ENCODE assay signal across 27 cellular contexts in the genomic region with DNA sequence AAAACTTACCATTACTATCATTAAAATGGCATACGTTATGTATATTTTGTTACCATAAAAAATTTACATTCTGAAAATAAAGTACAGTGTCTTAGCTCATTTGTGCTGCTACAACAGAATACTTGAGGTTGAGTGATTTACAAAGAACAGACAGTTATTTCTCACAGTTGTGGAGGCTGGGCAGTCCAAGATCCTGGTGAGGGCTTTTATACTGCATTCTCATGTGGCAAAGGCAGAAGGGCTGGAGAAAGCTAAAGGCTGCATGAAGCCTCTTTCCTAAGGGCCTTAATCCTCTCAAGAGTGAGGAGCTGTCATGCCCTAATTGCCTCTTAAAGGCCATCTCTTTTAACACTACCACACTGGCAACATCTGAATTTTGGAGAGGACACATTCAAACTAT. TPM values are rescaled to one million over a fixed set of nuclear protein-coding genes. Genes with fewer than 3 reads are reported as not detected.
DNase-seq lines count a peak whose midpoint lies in the region; ATAC-seq, FAIRE-seq and TF ChIP-seq lines count a peak whose summit lies in the region.
"Had no signal": no experiment of that assay in that cellular context is flagged by ENCODE, and none has a peak within 500 bp of the region (broad histone marks: within the 10 kb centered on the region; RNA-seq: fewer than 3 reads in every experiment).

No MANE protein-coding gene starts in this region.

- H4K20me1 ChIP-seq in K562 (replicated peaks; ENCODE audit: control insufficient read depth, insufficient read depth, low read length), result peaks cover 16% of the 10 kb centered on the region; the same call in 1 of the 2 replicates
- H4K20me1 ChIP-seq: BLaER1 treated with 17β-estradiol and CSF1 and Interleukin-3, amounts not matched to agents 10 nM and 100 nM had no signal

- no TSS peak for BruUV-seq in K562 (replicated peaks; lab: Mats Ljungman, UMichigan)

- H3K27ac ChIP-seq in K562 (ENCODE audit: extremely low read depth, low read depth, low read length), result no peak overlapping the region
- H3K27ac ChIP-seq: A549; BLaER1 treated with 17β-estradiol and CSF1 and Interleukin-3, amounts not matched to agents 10 nM and 100 nM had no signal

- POLR2A ChIA-PET in K562 (lab: Yijun Ruan, JAX), result interaction anchor here (0.5 to 3.2 kb wide), 7 partner anchors 8 to 471 kb away, joined by 3 to 25 read pairs (median 4); no protein-coding TSS in a partner anchor

- no peaks in the 10 kb centered on the region for H3K9me3 ChIP-seq in K562 (replicated peaks; ENCODE audit: control insufficient read depth, insufficient read depth, low read depth, low read length)
- H3K9me3 ChIP-seq: A549; BE2C; BLaER1 treated with 17β-estradiol and CSF1 and Interleukin-3, amounts not matched to agents 10 nM and 100 nM had no signal

- H3K9me1 ChIP-seq in K562 (ENCODE audit: control insufficient read depth, insufficient read depth, low read length), result peaks cover 4% of the 10 kb centered on the region

- no peak for ATAC-seq in K562
- ATAC-seq in HG03378 (IDR thresholded peaks at IDR 0.05; ENCODE audit: unreplicated experiment), result no peak
- ATAC-seq: A549, GM23338, HCT116 had no signal

- DNase-seq in NCI-H82 (lab: John Stamatoyannopoulos, UW) (peak; percentile 61), NCI-H82 treated with DMSO at 0.1 percent for 48 hours (lab: John Stamatoyannopoulos, UW; ENCODE audit: unreplicated experiment) (no peak), NCI-H524 treated with DMSO at 0.1 percent for 48 hours (lab: John Stamatoyannopoulos, UW) (peak; percentile 71), K562 (ENCODE audit: extremely low read depth in 1 of 4, low spot score in 3 of 4) (no peak), SIG-M5 (lab: John Stamatoyannopoulos, UW) (no peak), HuH-7 (ENCODE audit: low spot score) (no peak)
- DNase-seq: 8988T; ACHN; AML-193; BE2C; CD4-positive, alpha-beta T cell; CD8-positive, alpha-beta memory T cell; DMS53; DMS79 treated with DMSO at 0.1 percent for 48 hours; GF-D8; H9 had no signal

- H3K9ac ChIP-seq in K562 (ENCODE audit: insufficient read depth in 1 of 2, low read depth in 2 of 2, low read length in 2 of 2), result no peak overlapping the region
- H3K9ac ChIP-seq: BLaER1 treated with 17β-estradiol and CSF1 and Interleukin-3, amounts not matched to agents 10 nM and 100 nM had no signal

- no peak for FAIRE-seq in K562 (lab: Jason Lieb, UNC)
- FAIRE-seq: A549, GM12891, GM18507 had no signal

- intact Hi-C loops in K562 (cut with micrococcal nuclease), result no loop called here

- no peak overlapping the region for H3K4me3 ChIP-seq in K562
- H3K4me3 ChIP-seq: A549; BLaER1 treated with 17β-estradiol and CSF1 and Interleukin-3, amounts not matched to agents 10 nM and 100 nM; GM23338 had no signal

- no peaks in the 10 kb centered on the region for H3K79me2 ChIP-seq in K562 (ENCODE audit: control insufficient read depth, insufficient read depth, low read length)

- no peak for TF ChIP-seq CTCF in K562 (IDR thresholded peaks at IDR 0.05 in 2 of 3, conservative IDR thresholded peaks at IDR 0.05 in 1 of 3; ENCODE audit: insufficient read depth in 2 of 3, low read depth in 1 of 3, low read length in 3 of 3)

- TF ChIP-seq EP300 in K562 (IDR thresholded peaks at IDR 0.05; ENCODE audit: low read length), result no peak

- H3K4me2 ChIP-seq in K562 (ENCODE audit: insufficient read depth, low read length), result no peak overlapping the region
- H3K4me2 ChIP-seq: A549; BLaER1 treated with 17β-estradiol and CSF1 and Interleukin-3, amounts not matched to agents 10 nM and 100 nM; GM23338 had no signal

- H3K27me3 ChIP-seq in K562 (ENCODE audit: control insufficient read depth in 2 of 2, insufficient read depth in 2 of 2, low read length in 2 of 2), result peaks cover 36 to 53% of the 10 kb centered on the region in 2 experiments
- H3K27me3 ChIP-seq: BLaER1 treated with 17β-estradiol and CSF1 and Interleukin-3, amounts not matched to agents 10 nM and 100 nM had no signal

- CTCF ChIA-PET in K562 (lab: Yijun Ruan, JAX; ENCODE audit: low intra/inter-chr PET ratio), result interaction anchor here (1.4 kb wide), 1 partner anchor 9 kb away, joined by 3 read pairs; no protein-coding TSS in a partner anchor

- in situ Hi-C loops in K562 (cut with MboI), result no loop called here

- WGBS in K562 (ENCODE audit: insufficient coverage, low coverage, missing lambda C conversion rate), result 2% methylated on average over 1 of the region's 1 CpG

- H2AFZ ChIP-seq in K562 (ENCODE audit: low read depth, low read length), result no peak overlapping the region
- H2AFZ ChIP-seq: GM23338 had no signal

- no peaks in the 10 kb centered on the region for H3K36me3 ChIP-seq in K562 (ENCODE audit: control insufficient read depth, insufficient read depth, low read length)
- H3K36me3 ChIP-seq: BE2C; BLaER1 treated with 17β-estradiol and CSF1 and Interleukin-3, amounts not matched to agents 10 nM and 100 nM had no signal

- peaks cover 0 to 7% of the 10 kb centered on the region in 2 experiments; a peak in 3 of 5 replicates for H3K4me1 ChIP-seq in K562 (replicated peaks in 1 of 2; ENCODE audit: control insufficient read depth in 2 of 2, insufficient read depth in 2 of 2, low read length in 2 of 2)
- H3K4me1 ChIP-seq: A549, BE2C had no signal

- no peak for TF ChIP-seq RAD21 in K562 (CRISPR knock-in tag; conservative IDR thresholded peaks at IDR 0.05 in 1 of 2, IDR thresholded peaks at IDR 0.05 in 1 of 2)

- no peak for TF ChIP-seq POLR2A in K562 (conservative IDR thresholded peaks at IDR 0.05)

TF ChIP-seq in K562, 482 proteins besides CTCF, POLR2A, EP300 and RAD21:
- TF ChIP-seq NCOA4 (IDR thresholded peaks at IDR 0.05; ENCODE audit: partially characterized antibody) (no peak), ZNF785 (CRISPR knock-in tag; IDR thresholded peaks at IDR 0.05) (no peak), ZNF75A (CRISPR knock-in tag; IDR thresholded peaks at IDR 0.05) (no peak), ERF (CRISPR knock-in tag; IDR thresholded peaks at IDR 0.05) (no peak), MYNN (IDR thresholded peaks at IDR 0.05) (no peak), MYNN (CRISPR knock-in tag; IDR thresholded peaks at IDR 0.05) (0 out of 2 replicates have a peak, but pooled peaks have one; percentile 50), RB1 (IDR thresholded peaks at IDR 0.05; ENCODE audit: low read depth) (peak; percentile 18; the same call in 1 of the 2 replicates), ZNF384 (IDR thresholded peaks at IDR 0.05; ENCODE audit: low read depth, low read length) (no peak), LEF1 (IDR thresholded peaks at IDR 0.05) (no peak), L3MBTL2 (IDR thresholded peaks at IDR 0.05) (no peak), POU5F1 (IDR thresholded peaks at IDR 0.05; ENCODE audit: borderline replicate concordance, low read depth, low read length, partially characterized antibody) (no peak), EGR1 (conservative IDR thresholded peaks at IDR 0.05) (0 out of 2 replicates have a peak, but pooled peaks have one; percentile 6), NUFIP1 (IDR thresholded peaks at IDR 0.05; ENCODE audit: partially characterized antibody) (no peak), ZNF639 (CRISPR knock-in tag; conservative IDR thresholded peaks at IDR 0.05 in 1 of 2, IDR thresholded peaks at IDR 0.05 in 1 of 2) (0 out of 4 replicates have a peak, but pooled peaks of 1 of the 2 experiments have one; percentile 63)

RNA-seq across cellular contexts. Expression of gene GGTLC2, which starts 13.3 kb away (rescaled TPM):
- total RNA-seq in K562 (2011; cell fraction: chromatin; rRNA removed; ENCODE audit: low replicate concordance), result not detected in 2 replicates
- not detected in 2 replicates for total RNA-seq in K562 (2011; cell fraction: nucleolus; rRNA removed)
- total RNA-seq in K562 (2011; cell fraction: nucleoplasm; rRNA removed), result not detected in 2 replicates
- total RNA-seq in K562 (2014; rRNA removed), result not detected in 2 replicates
- not detected in 2 replicates for total RNA-seq in K562 (2014; rRNA removed; fragmentation: Illumina TruSeq; extraction: Trizol)
- total RNA-seq in K562 (2015; rRNA removed; fragmentation: Illumina TruSeq; extraction: Trizol), result not detected in 2 replicates
- not detected in 2 replicates for total RNA-seq in K562 (2021)
- not detected in 2 replicates for polyA plus RNA-seq in K562 (2011; rRNA removed)
- not detected in 2 replicates for polyA plus RNA-seq in K562 (2011; cell fraction: cytosol; rRNA removed)
- not detected in 2 replicates for polyA plus RNA-seq in K562 (2011; cell fraction: nucleus; rRNA removed)
- not detected in 2 replicates for polyA plus RNA-seq in K562 (2012)
- not detected in 2 replicates for polyA plus RNA-seq in K562 (2014; fragmentation: Illumina TruSeq; extraction: Trizol)
- polyA plus RNA-seq in K562 (2014; fragmentation: Nextera tagmentation; extraction: Ambion mirVana), result not detected
- polyA plus RNA-seq in K562 (2014; rRNA removed), result not detected in 2 replicates
- not detected in 2 replicates for polyA minus RNA-seq in K562 (2011; rRNA and poly(A)+ RNA removed)
- not detected in 2 replicates for polyA minus RNA-seq in K562 (2011; cell fraction: cytosol; rRNA and poly(A)+ RNA removed)
- polyA minus RNA-seq in K562 (2011; cell fraction: nucleus; rRNA and poly(A)+ RNA removed), result not detected in 2 replicates
- total RNA-seq: CD4-positive, alpha-beta T cell; CD8-positive, alpha-beta memory T cell; Daoy; G401; GM23338; H4; H9 had no signal
- polyA plus RNA-seq: A549; CD14-positive monocyte; CD8-positive, alpha-beta memory T cell; GM23338 had no signal

Comparison
In these comparisons a context has a peak if more than half of its experiments do, and no peak if none do; other contexts are left out.
1. DNase-seq: peak in NCI-H82 (single experiment) and NCI-H524 treated with DMSO at 0.1 percent for 48 hours (single experiment); none in NCI-H82 treated with DMSO at 0.1 percent for 48 hours (single experiment), K562 (0 of 4), SIG-M5 (single experiment) and HuH-7 (single experiment).